Comparison of ENCODE assay signal across 1 cellular context in genomic region chr18:59881728-59882685, GRCh38.
TF ChIP-seq lines count a peak whose summit lies in the region.

No MANE protein-coding gene starts in this region.

TF ChIP-seq in K562, 482 proteins besides CTCF, POLR2A, EP300 and RAD21 (continued from another document and continues in another):
- no peak for TF ChIP-seq PBX2 (CRISPR knock-in tag; IDR thresholded peaks at IDR 0.05; ENCODE audit: low read depth)
- peak; percentile 43; the same call in 1 of the 2 replicates for TF ChIP-seq PBX2 (tag; conservative IDR thresholded peaks at IDR 0.05; ENCODE audit: low read depth)
- TF ChIP-seq MGA (IDR thresholded peaks at IDR 0.05) = no peak
- peak; percentile 56 for TF ChIP-seq MEIS2 (IDR thresholded peaks at IDR 0.05; ENCODE audit: partially characterized antibody)
- no peak for TF ChIP-seq BRCA1 (IDR thresholded peaks at IDR 0.05)
- no peak for TF ChIP-seq BRCA1 (CRISPR knock-in tag; IDR thresholded peaks at IDR 0.05)
- TF ChIP-seq, protein P1, sequence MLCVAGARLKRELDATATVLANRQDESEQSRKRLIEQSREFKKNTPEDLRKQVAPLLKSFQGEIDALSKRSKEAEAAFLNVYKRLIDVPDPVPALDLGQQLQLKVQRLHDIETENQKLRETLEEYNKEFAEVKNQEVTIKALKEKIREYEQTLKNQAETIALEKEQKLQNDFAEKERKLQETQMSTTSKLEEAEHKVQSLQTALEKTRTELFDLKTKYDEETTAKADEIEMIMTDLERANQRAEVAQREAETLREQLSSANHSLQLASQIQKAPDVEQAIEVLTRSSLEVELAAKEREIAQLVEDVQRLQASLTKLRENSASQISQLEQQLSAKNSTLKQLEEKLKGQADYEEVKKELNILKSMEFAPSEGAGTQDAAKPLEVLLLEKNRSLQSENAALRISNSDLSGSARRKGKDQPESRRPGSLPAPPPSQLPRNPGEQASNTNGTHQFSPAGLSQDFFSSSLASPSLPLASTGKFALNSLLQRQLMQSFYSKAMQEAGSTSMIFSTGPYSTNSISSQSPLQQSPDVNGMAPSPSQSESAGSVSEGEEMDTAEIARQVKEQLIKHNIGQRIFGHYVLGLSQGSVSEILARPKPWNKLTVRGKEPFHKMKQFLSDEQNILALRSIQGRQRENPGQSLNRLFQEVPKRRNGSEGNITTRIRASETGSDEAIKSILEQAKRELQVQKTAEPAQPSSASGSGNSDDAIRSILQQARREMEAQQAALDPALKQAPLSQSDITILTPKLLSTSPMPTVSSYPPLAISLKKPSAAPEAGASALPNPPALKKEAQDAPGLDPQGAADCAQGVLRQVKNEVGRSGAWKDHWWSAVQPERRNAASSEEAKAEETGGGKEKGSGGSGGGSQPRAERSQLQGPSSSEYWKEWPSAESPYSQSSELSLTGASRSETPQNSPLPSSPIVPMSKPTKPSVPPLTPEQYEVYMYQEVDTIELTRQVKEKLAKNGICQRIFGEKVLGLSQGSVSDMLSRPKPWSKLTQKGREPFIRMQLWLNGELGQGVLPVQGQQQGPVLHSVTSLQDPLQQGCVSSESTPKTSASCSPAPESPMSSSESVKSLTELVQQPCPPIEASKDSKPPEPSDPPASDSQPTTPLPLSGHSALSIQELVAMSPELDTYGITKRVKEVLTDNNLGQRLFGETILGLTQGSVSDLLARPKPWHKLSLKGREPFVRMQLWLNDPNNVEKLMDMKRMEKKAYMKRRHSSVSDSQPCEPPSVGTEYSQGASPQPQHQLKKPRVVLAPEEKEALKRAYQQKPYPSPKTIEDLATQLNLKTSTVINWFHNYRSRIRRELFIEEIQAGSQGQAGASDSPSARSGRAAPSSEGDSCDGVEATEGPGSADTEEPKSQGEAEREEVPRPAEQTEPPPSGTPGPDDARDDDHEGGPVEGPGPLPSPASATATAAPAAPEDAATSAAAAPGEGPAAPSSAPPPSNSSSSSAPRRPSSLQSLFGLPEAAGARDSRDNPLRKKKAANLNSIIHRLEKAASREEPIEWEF (CRISPR knock-in tag; IDR thresholded peaks at IDR 0.05) = no peak
- TF ChIP-seq KDM1A (IDR thresholded peaks at IDR 0.05) = peak in 1 of 2 experiments; percentile 40; a peak in 2 of 4 replicates
- TF ChIP-seq LEF1 (IDR thresholded peaks at IDR 0.05) = no peak; the same call in 1 of the 2 replicates
- TF ChIP-seq ATF3 (IDR thresholded peaks at IDR 0.05) = 0 out of 2 replicates have a peak, but pooled peaks have one; percentile 16
- TF ChIP-seq ATF3 (CRISPR knock-in tag; conservative IDR thresholded peaks at IDR 0.05) = no peak
- no peak for TF ChIP-seq HMGXB4 (CRISPR knock-in tag; IDR thresholded peaks at IDR 0.05)
- TF ChIP-seq SETDB1 (IDR thresholded peaks at IDR 0.05; ENCODE audit: low read length) = no peak
- TF ChIP-seq POLR2AphosphoS2 (IDR thresholded peaks at IDR 0.05; ENCODE audit: low read length) = no peak
- TF ChIP-seq TBL1XR1 (IDR thresholded peaks at IDR 0.05; ENCODE audit: low read length in 2 of 2) = peak in 1 of 2 experiments; percentile 36; a peak in 1 of 4 replicates
- TF ChIP-seq CBFA2T3 (IDR thresholded peaks at IDR 0.05) = peak; percentile 77
- no peak for TF ChIP-seq PHB (CRISPR knock-in tag; IDR thresholded peaks at IDR 0.05)
- TF ChIP-seq SOX6 (IDR thresholded peaks at IDR 0.05) = peak; percentile 42; the same call in 1 of the 2 replicates
- no peak for TF ChIP-seq GABPB1 (CRISPR knock-in tag; IDR thresholded peaks at IDR 0.05)
- TF ChIP-seq, protein P2, sequence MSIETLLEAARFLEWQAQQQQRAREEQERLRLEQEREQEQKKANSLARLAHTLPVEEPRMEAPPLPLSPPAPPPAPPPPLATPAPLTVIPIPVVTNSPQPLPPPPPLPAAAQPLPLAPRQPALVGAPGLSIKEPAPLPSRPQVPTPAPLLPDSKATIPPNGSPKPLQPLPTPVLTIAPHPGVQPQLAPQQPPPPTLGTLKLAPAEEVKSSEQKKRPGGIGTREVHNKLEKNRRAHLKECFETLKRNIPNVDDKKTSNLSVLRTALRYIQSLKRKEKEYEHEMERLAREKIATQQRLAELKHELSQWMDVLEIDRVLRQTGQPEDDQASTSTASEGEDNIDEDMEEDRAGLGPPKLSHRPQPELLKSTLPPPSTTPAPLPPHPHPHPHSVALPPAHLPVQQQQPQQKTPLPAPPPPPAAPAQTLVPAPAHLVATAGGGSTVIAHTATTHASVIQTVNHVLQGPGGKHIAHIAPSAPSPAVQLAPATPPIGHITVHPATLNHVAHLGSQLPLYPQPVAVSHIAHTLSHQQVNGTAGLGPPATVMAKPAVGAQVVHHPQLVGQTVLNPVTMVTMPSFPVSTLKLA (conservative IDR thresholded peaks at IDR 0.05) = no peak
- no peak for TF ChIP-seq DLX4 (CRISPR knock-in tag; IDR thresholded peaks at IDR 0.05)
- 0 out of 2 replicates have a peak, but pooled peaks have one; percentile 28 for TF ChIP-seq DPF2 (IDR thresholded peaks at IDR 0.05)
- peak; percentile 72; the same call in 1 of the 2 replicates for TF ChIP-seq MEF2D (tag; conservative IDR thresholded peaks at IDR 0.05; ENCODE audit: low read depth)
- TF ChIP-seq, protein P3, sequence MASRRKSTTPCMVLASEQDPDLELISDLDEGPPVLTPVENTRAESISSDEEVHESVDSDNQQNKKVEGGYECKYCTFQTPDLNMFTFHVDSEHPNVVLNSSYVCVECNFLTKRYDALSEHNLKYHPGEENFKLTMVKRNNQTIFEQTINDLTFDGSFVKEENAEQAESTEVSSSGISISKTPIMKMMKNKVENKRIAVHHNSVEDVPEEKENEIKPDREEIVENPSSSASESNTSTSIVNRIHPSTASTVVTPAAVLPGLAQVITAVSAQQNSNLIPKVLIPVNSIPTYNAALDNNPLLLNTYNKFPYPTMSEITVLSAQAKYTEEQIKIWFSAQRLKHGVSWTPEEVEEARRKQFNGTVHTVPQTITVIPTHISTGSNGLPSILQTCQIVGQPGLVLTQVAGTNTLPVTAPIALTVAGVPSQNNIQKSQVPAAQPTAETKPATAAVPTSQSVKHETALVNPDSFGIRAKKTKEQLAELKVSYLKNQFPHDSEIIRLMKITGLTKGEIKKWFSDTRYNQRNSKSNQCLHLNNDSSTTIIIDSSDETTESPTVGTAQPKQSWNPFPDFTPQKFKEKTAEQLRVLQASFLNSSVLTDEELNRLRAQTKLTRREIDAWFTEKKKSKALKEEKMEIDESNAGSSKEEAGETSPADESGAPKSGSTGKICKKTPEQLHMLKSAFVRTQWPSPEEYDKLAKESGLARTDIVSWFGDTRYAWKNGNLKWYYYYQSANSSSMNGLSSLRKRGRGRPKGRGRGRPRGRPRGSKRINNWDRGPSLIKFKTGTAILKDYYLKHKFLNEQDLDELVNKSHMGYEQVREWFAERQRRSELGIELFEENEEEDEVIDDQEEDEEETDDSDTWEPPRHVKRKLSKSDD (conservative IDR thresholded peaks at IDR 0.05; ENCODE audit: low read length) = no peak
